In the genomic region with DNA sequence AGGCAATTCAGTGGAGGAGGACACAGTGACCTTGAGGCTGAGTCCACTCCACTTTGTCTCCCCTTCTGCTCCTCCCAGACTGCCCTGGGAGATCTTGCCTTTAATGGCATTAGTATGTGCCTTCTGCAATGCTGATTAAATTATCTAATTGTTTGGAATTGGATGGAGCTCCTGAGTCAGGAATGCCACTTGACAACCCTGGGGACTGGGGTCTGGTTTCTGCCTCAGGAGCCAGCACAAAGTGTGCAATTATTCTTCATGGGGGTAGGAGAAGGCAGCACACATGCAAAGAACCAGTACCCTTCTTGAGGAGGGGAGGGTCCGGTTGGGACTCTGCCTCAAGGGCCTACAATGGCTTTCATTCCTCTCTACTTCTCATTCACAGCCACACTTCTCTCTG, we compare ENCODE assay signal across 23 cellular contexts.
"Had no signal": no experiment of that assay in that cellular context is flagged by ENCODE, and none has a peak within 500 bp of the region (broad histone marks: within the 10 kb centered on the region; RNA-seq: fewer than 3 reads in every experiment).

No MANE protein-coding gene starts in this region.

- H3K4me1 Mint-ChIP-seq: activated CD4-positive, alpha-beta T cell treated with anti-CD3 and anti-CD28 coated beads for 36 hours; activated CD8-positive, alpha-beta memory T cell treated with anti-CD3 and anti-CD28 coated beads, Interleukin-2, amount 10 ng/mL, durations not matched to agents 7 days and 5 days; central memory CD8-positive, alpha-beta T cell; naive B cell had no signal

- H3K27ac ChIP-seq: gastrocnemius medialis, hepatocyte, right atrium auricular region, suprapubic skin, tibial nerve had no signal

- H2AFZ ChIP-seq: hepatocyte had no signal

- H3K4me2 ChIP-seq: hepatocyte had no signal

- H3K4me3 ChIP-seq: gastrocnemius medialis, hepatocyte, right atrium auricular region, suprapubic skin, tibial nerve had no signal

- H3K27ac Mint-ChIP-seq: activated CD4-positive, alpha-beta T cell treated with anti-CD3 and anti-CD28 coated beads for 36 hours; activated CD8-positive, alpha-beta memory T cell treated with anti-CD3 and anti-CD28 coated beads, Interleukin-2, amount 10 ng/mL, durations not matched to agents 7 days and 5 days; activated CD8-positive, alpha-beta T cell treated with anti-CD3 and anti-CD28 coated beads, Interleukin-2, amount 10 ng/mL, durations not matched to agents 7 days and 5 days; activated naive CD8-positive, alpha-beta T cell; activated T-cell treated with anti-CD3 and anti-CD28 coated beads, Interleukin-2, amount 50 U/mL, for 72 hours; mesothelial cell of epicardium; naive B cell had no signal

- DNase-seq: activated CD4-positive, alpha-beta T cell treated with anti-CD3 and anti-CD28 coated beads for 36 hours; activated CD4-positive, CD25-positive, alpha-beta regulatory T cell; activated CD8-positive, alpha-beta memory T cell treated with anti-CD3 and anti-CD28 coated beads, Interleukin-2, amount 10 ng/mL, durations not matched to agents 7 days and 5 days; activated CD8-positive, alpha-beta T cell treated with anti-CD3 and anti-CD28 coated beads, Interleukin-2, amount 10 ng/mL, durations not matched to agents 7 days and 5 days; activated effector memory CD4-positive, alpha-beta T cell treated with Interleukin-2 at 50 U/mL for 16 hours; activated naive CD4-positive, alpha-beta T cell treated with Interleukin-2 at 50 U/mL for 16 hours; activated T-cell treated with anti-CD3 and anti-CD28 coated beads, Interleukin-2, amount 50 U/mL, for 72 hours; anterior cingulate cortex; effector CD8-positive, alpha-beta T cell; gastrocnemius medialis; left cardiac atrium; naive B cell; nucleus accumbens; stimulated activated CD4-positive, alpha-beta T cell treated with anti-CD3 and anti-CD28 coated beads, Interleukin-15, amount 100 ng/mL, for 24 hours; stimulated activated CD4-positive, alpha-beta T cell treated with anti-CD3 and anti-CD28 coated beads, Interleukin-2, amount 100 ng/mL, for 24 hours; stimulated activated naive CD4-positive, alpha-beta T cell had no signal

- H3K36me3 Mint-ChIP-seq: activated CD8-positive, alpha-beta memory T cell treated with anti-CD3 and anti-CD28 coated beads, Interleukin-2, amount 10 ng/mL, durations not matched to agents 7 days and 5 days; activated naive CD8-positive, alpha-beta T cell had no signal

- H3K4me1 ChIP-seq: gastrocnemius medialis, right atrium auricular region had no signal

- H3K36me3 ChIP-seq: gastrocnemius medialis, right atrium auricular region, suprapubic skin, tibial nerve had no signal

- H3K9me3 Mint-ChIP-seq: activated T-cell treated with anti-CD3 and anti-CD28 coated beads, Interleukin-2, amount 50 U/mL, for 72 hours; central memory CD8-positive, alpha-beta T cell had no signal

- H3K9me3 ChIP-seq: gastrocnemius medialis, suprapubic skin had no signal

- H3K4me3 Mint-ChIP-seq: activated CD4-positive, alpha-beta T cell treated with anti-CD3 and anti-CD28 coated beads for 36 hours; activated CD8-positive, alpha-beta memory T cell treated with anti-CD3 and anti-CD28 coated beads, Interleukin-2, amount 10 ng/mL, durations not matched to agents 7 days and 5 days; activated CD8-positive, alpha-beta T cell treated with anti-CD3 and anti-CD28 coated beads, Interleukin-2, amount 10 ng/mL, durations not matched to agents 7 days and 5 days; activated naive CD8-positive, alpha-beta T cell; activated T-cell treated with anti-CD3 and anti-CD28 coated beads, Interleukin-2, amount 50 U/mL, for 72 hours; central memory CD8-positive, alpha-beta T cell; mesothelial cell of epicardium; naive B cell had no signal

- H3K27me3 ChIP-seq: gastrocnemius medialis, hepatocyte, right atrium auricular region, suprapubic skin, tibial nerve had no signal

- H3K79me2 ChIP-seq: hepatocyte had no signal
